ENCODE assay signal across 13 cellular contexts in the genomic region with DNA sequence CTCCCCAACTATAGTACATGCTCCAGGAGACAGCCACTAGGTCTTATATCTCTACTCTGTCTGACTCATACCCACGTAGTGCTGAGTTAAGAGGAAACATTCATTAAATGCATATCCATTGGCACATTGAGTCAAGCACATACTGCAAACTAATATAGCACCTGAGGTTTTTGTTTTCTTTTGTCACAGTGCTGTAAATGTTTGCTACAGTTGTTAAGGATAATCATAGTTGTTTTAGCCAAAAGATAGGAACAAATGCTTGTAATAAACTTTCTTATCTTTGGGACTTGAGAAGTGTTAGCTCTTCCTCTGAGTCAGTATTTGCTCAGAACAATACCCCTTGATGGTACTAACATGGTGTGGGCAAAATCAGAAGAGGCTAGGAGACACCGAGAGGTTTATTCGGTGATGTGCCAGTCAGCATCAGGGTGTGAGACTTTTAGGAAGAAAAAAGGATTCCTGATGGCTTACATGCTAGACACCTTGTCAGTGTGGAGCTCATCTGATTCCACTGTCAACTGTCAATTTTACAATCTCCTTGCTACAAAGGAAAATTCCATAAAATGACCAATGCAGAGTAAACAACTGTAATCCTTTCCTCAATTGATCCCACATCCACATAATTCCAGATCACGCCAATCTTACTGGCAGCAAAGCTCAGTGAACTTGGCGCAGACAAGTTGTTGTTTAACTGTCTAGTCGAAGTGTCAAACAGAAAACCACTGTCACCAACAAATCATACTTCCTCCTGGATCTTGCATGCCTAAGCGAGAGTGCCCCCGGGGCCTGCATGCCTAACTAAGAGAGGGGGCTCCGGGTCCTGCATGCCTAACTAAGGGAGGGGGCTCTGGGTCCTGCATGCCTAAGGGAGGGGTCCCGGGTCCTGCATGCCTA. TPM values are rescaled to one million over a fixed set of nuclear protein-coding genes. Genes with fewer than 3 reads are reported as not detected.
DNase-seq lines count a peak whose midpoint lies in the region; ATAC-seq and TF ChIP-seq lines count a peak whose summit lies in the region.
"Had no signal": no experiment of that assay in that cellular context is flagged by ENCODE, and none has a peak within 500 bp of the region (broad histone marks: within the 10 kb centered on the region; RNA-seq: fewer than 3 reads in every experiment).

No MANE protein-coding gene starts in this region.

- H3K18ac ChIP-seq in mesendoderm (ENCODE audit: low read length) = peak overlapping the region; percentile 95

- TF ChIP-seq CTCF in chondrocyte (IDR thresholded peaks at IDR 0.05) = no peak

- H2BK15ac ChIP-seq in mesendoderm (replicated peaks; ENCODE audit: low read depth) = peak overlapping the region; percentile 3

- peak overlapping the region; percentile 87 for H3K27ac Mint-ChIP-seq in chondrocyte (ENCODE audit: unreplicated experiment)
- no peak overlapping the region for H3K27ac Mint-ChIP-seq in activated T-helper 1 cell treated with anti-CD3 and anti-CD28 coated beads, Interleukin-12 subunit alpha, Interleukin-12 subunit beta, Interleukin-2, Interleukin-4 antibody, amounts not matched to agents 30 ng/mL and 10 ng/mL and 1 ng/mL, durations not matched to agents 14 hours and 24 hours and 36 hours
- H3K27ac Mint-ChIP-seq in naive thymus-derived CD8-positive, alpha-beta T cell = no peak overlapping the region

- POLR2A ChIA-PET in naive thymus-derived CD8-positive, alpha-beta T cell (lab: Charles Lee) = no interaction called here

- H4K5ac ChIP-seq in mesendoderm (ENCODE audit: low read length) = no peak overlapping the region

- H3K9me3 Mint-ChIP-seq in chondrocyte (ENCODE audit: low read depth) = no peaks in the 10 kb centered on the region
- no peaks in the 10 kb centered on the region for H3K9me3 Mint-ChIP-seq in activated T-helper 1 cell treated with anti-CD3 and anti-CD28 coated beads, Interleukin-12 subunit alpha, Interleukin-12 subunit beta, Interleukin-2, Interleukin-4 antibody, amounts not matched to agents 30 ng/mL and 10 ng/mL and 1 ng/mL, durations not matched to agents 14 hours and 24 hours and 36 hours
- peaks cover 0 to 2% (median 0%) of the 10 kb centered on the region in 9 donors for H3K9me3 Mint-ChIP-seq in naive thymus-derived CD8-positive, alpha-beta T cell

- peaks cover 25% of the 10 kb centered on the region for H3K4me1 ChIP-seq in mesendoderm (ENCODE audit: control insufficient read depth, low read depth, low read length)

- intact Hi-C loops in activated T-helper 1 cell treated with anti-CD3 and anti-CD28 coated beads, Interleukin-12 subunit alpha, Interleukin-12 subunit beta, Interleukin-2, Interleukin-4 antibody, amounts not matched to agents 30 ng/mL and 10 ng/mL and 1 ng/mL, durations not matched to agents 14 hours and 24 hours and 36 hours (cut with micrococcal nuclease) = no loop called here

- WGBS in mesendoderm (ENCODE audit: extremely low coverage, insufficient coverage, low lambda C conversion rate) = no CpG with 5 or more reads among the region's 10 CpGs

- H3K56ac ChIP-seq in mesendoderm (ENCODE audit: low read length) = peak overlapping the region; percentile 70

- H3K4me3 ChIP-seq in mesendoderm (ENCODE audit: low read length) (no peak overlapping the region), H7 (ENCODE audit: insufficient read depth, low read depth, low read length) (no peak overlapping the region)
- H3K4me3 ChIP-seq: pancreas had no signal

- peak overlapping the region; percentile 97 for H2BK120ac ChIP-seq in mesendoderm (ENCODE audit: low read depth, low read length)

- no peak overlapping the region for H3K4me2 ChIP-seq in mesendoderm (ENCODE audit: low read length)

- H3K79me1 ChIP-seq in mesendoderm (ENCODE audit: low read length) = no peaks in the 10 kb centered on the region

- ATAC-seq in GM18868 (IDR thresholded peaks at IDR 0.05; ENCODE audit: unreplicated experiment) (peak; percentile 40), HG02938 (IDR thresholded peaks at IDR 0.05; ENCODE audit: unreplicated experiment) (no peak)
- no peak for ATAC-seq in naive thymus-derived CD8-positive, alpha-beta T cell

- no peak overlapping the region for H3K4me3 Mint-ChIP-seq in chondrocyte (ENCODE audit: unreplicated experiment)
- H3K4me3 Mint-ChIP-seq in activated T-helper 1 cell treated with anti-CD3 and anti-CD28 coated beads, Interleukin-12 subunit alpha, Interleukin-12 subunit beta, Interleukin-2, Interleukin-4 antibody, amounts not matched to agents 30 ng/mL and 10 ng/mL and 1 ng/mL, durations not matched to agents 14 hours and 24 hours and 36 hours = no peak overlapping the region
- no peak overlapping the region for H3K4me3 Mint-ChIP-seq in naive thymus-derived CD8-positive, alpha-beta T cell

- H3K27me3 ChIP-seq in mesendoderm (ENCODE audit: insufficient read depth, low read length, poor library complexity) (no peaks in the 10 kb centered on the region), H7 (ENCODE audit: control insufficient read depth, insufficient read depth, low read length) (no peaks in the 10 kb centered on the region)
- H3K27me3 ChIP-seq: pancreas had no signal

- peaks cover 93% of the 10 kb centered on the region for H3K4me1 Mint-ChIP-seq in chondrocyte (ENCODE audit: low read depth)
- H3K4me1 Mint-ChIP-seq in activated T-helper 1 cell treated with anti-CD3 and anti-CD28 coated beads, Interleukin-12 subunit alpha, Interleukin-12 subunit beta, Interleukin-2, Interleukin-4 antibody, amounts not matched to agents 30 ng/mL and 10 ng/mL and 1 ng/mL, durations not matched to agents 14 hours and 24 hours and 36 hours (ENCODE audit: low read depth) = no peaks in the 10 kb centered on the region
- H3K4me1 Mint-ChIP-seq in naive thymus-derived CD8-positive, alpha-beta T cell = no peaks in the 10 kb centered on the region

- H3K27ac ChIP-seq in mesendoderm (ENCODE audit: low read depth, low read length) = peak overlapping the region; percentile 83
- H3K27ac ChIP-seq: pancreas had no signal

- H3K23ac ChIP-seq in mesendoderm (ENCODE audit: low read length) = no peak overlapping the region

- no peaks in the 10 kb centered on the region for H3K27me3 Mint-ChIP-seq in chondrocyte (ENCODE audit: low read depth)
- H3K27me3 Mint-ChIP-seq in activated T-helper 1 cell treated with anti-CD3 and anti-CD28 coated beads, Interleukin-12 subunit alpha, Interleukin-12 subunit beta, Interleukin-2, Interleukin-4 antibody, amounts not matched to agents 30 ng/mL and 10 ng/mL and 1 ng/mL, durations not matched to agents 14 hours and 24 hours and 36 hours (ENCODE audit: insufficient read depth) = peaks cover 11% of the 10 kb centered on the region
- peaks cover 8 to 21% (median 15%) of the 10 kb centered on the region in 5 donors for H3K27me3 Mint-ChIP-seq in naive thymus-derived CD8-positive, alpha-beta T cell

- DNase-seq in NCI-H226 = peak; percentile 84
- no peak for DNase-seq in chondrocyte (ENCODE audit: low spot score)
- DNase-seq in mesendoderm = peak; percentile 93
- no peak for DNase-seq in activated T-helper 1 cell treated with anti-CD3 and anti-CD28 coated beads, Interleukin-12 subunit alpha, Interleukin-12 subunit beta, Interleukin-2, Interleukin-4 antibody, amounts not matched to agents 30 ng/mL and 10 ng/mL and 1 ng/mL, durations not matched to agents 14 hours and 24 hours and 36 hours (ENCODE audit: low spot score)
- no peak for DNase-seq in H7
- no peak for DNase-seq in naive thymus-derived CD8-positive, alpha-beta T cell
- DNase-seq: amniotic stem cell, left cardiac atrium, pancreas, T-helper 1 cell had no signal

- H3K4ac ChIP-seq in mesendoderm (ENCODE audit: low read depth, low read length) = peak overlapping the region; percentile 65

- no peak overlapping the region for H4K8ac ChIP-seq in mesendoderm (ENCODE audit: low read depth, low read length)

- H2BK5ac ChIP-seq in mesendoderm (ENCODE audit: low read length) = peak overlapping the region; percentile 85

- H3K36me3 Mint-ChIP-seq in chondrocyte (ENCODE audit: low read depth) = peaks cover 2% of the 10 kb centered on the region
- no peaks in the 10 kb centered on the region for H3K36me3 Mint-ChIP-seq in activated T-helper 1 cell treated with anti-CD3 and anti-CD28 coated beads, Interleukin-12 subunit alpha, Interleukin-12 subunit beta, Interleukin-2, Interleukin-4 antibody, amounts not matched to agents 30 ng/mL and 10 ng/mL and 1 ng/mL, durations not matched to agents 14 hours and 24 hours and 36 hours (ENCODE audit: low read depth)
- no peaks in the 10 kb centered on the region for H3K36me3 Mint-ChIP-seq in naive thymus-derived CD8-positive, alpha-beta T cell

- H3K36me3 ChIP-seq in mesendoderm (ENCODE audit: control insufficient read depth, insufficient read depth, low read length) (no peaks in the 10 kb centered on the region), H7 (replicated peaks; ENCODE audit: control insufficient read depth, insufficient read depth, low read length) (no peaks in the 10 kb centered on the region)
- H3K36me3 ChIP-seq: pancreas had no signal

- no peak overlapping the region for H3K9ac ChIP-seq in mesendoderm (ENCODE audit: low read length)

- no peak overlapping the region for H2AK5ac ChIP-seq in mesendoderm (ENCODE audit: low read length)

- H3K79me2 ChIP-seq in mesendoderm (ENCODE audit: control insufficient read depth, insufficient read depth, low read length) = no peaks in the 10 kb centered on the region

RNA-seq across cellular contexts. Expression of gene ELOVL2, which starts 36.1 kb away (rescaled TPM):
- 18.1 to 41.3 TPM (median 18.2 TPM) in 3 replicates for total RNA-seq in chondrocyte
- polyA plus RNA-seq in mesendoderm (2013, experiment 1 of 2) = 3.0 TPM
- 3.3 TPM for polyA plus RNA-seq in mesendoderm (2013, experiment 2 of 2)
- total RNA-seq in activated T-helper 1 cell treated with anti-CD3 and anti-CD28 coated beads, Interleukin-12 subunit alpha, Interleukin-12 subunit beta, Interleukin-2, Interleukin-4 antibody, amounts not matched to agents 30 ng/mL and 10 ng/mL and 1 ng/mL, durations not matched to agents 14 hours and 24 hours and 36 hours = not detected in 2 replicates
- total RNA-seq in H7 (2014; rRNA removed; shearing (Covaris generic)) = 1.0 and 2.6 TPM in 2 replicates
- not detected for total RNA-seq in naive thymus-derived CD8-positive, alpha-beta T cell
- not detected for polyA plus RNA-seq in naive thymus-derived CD8-positive, alpha-beta T cell
- total RNA-seq: activated CD8-positive, alpha-beta memory T cell treated with anti-CD3 and anti-CD28 coated beads for 36 hours had no signal

Comparison
In these comparisons a context has a peak if more than half of its experiments do, and no peak if none do; other contexts are left out.
1. DNase-seq: peak in NCI-H226 (single experiment) and mesendoderm (single experiment); none in chondrocyte (single experiment), activated T-helper 1 cell treated with anti-CD3 and anti-CD28 coated beads, Interleukin-12 subunit alpha, Interleukin-12 subunit beta, Interleukin-2, Interleukin-4 antibody, amounts not matched to agents 30 ng/mL and 10 ng/mL and 1 ng/mL, durations not matched to agents 14 hours and 24 hours and 36 hours (single experiment), H7 (single experiment) and naive thymus-derived CD8-positive, alpha-beta T cell (0 of 10).